Comparison of ENCODE assay signal across 1 cellular context in the genomic region with DNA sequence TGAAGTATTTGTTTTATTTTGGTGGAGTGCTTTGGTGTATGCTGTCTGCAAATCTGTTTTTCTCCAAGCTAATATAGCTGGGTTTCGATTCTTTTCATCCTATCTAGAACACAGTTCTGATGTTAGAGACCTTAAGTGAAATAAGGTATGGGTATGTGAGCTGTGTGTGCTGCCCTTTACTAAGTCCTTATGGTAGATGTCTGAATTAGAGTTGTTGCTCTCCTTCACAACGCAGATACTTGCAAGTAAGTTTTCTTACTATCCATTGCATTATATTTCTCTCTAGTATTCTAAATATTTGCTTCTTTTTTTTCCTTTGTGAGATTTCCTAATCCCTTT.
TF ChIP-seq lines count a peak whose summit lies in the region.

No MANE protein-coding gene starts in this region.

TF ChIP-seq in GM12878, 131 proteins besides CTCF, POLR2A, EP300 and RAD21:
- TF ChIP-seq, protein P1, sequence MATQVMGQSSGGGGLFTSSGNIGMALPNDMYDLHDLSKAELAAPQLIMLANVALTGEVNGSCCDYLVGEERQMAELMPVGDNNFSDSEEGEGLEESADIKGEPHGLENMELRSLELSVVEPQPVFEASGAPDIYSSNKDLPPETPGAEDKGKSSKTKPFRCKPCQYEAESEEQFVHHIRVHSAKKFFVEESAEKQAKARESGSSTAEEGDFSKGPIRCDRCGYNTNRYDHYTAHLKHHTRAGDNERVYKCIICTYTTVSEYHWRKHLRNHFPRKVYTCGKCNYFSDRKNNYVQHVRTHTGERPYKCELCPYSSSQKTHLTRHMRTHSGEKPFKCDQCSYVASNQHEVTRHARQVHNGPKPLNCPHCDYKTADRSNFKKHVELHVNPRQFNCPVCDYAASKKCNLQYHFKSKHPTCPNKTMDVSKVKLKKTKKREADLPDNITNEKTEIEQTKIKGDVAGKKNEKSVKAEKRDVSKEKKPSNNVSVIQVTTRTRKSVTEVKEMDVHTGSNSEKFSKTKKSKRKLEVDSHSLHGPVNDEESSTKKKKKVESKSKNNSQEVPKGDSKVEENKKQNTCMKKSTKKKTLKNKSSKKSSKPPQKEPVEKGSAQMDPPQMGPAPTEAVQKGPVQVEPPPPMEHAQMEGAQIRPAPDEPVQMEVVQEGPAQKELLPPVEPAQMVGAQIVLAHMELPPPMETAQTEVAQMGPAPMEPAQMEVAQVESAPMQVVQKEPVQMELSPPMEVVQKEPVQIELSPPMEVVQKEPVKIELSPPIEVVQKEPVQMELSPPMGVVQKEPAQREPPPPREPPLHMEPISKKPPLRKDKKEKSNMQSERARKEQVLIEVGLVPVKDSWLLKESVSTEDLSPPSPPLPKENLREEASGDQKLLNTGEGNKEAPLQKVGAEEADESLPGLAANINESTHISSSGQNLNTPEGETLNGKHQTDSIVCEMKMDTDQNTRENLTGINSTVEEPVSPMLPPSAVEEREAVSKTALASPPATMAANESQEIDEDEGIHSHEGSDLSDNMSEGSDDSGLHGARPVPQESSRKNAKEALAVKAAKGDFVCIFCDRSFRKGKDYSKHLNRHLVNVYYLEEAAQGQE (IDR thresholded peaks at IDR 0.05; ENCODE audit: low read depth, low read length), result no peak
- TF ChIP-seq NFIC (IDR thresholded peaks at IDR 0.05; ENCODE audit: low read depth, low read length) (no peak), CEBPB (IDR thresholded peaks at IDR 0.05; ENCODE audit: borderline replicate concordance in 1 of 2, low read depth in 2 of 2, low read length in 2 of 2) (no peak), NFXL1 (IDR thresholded peaks at IDR 0.05; ENCODE audit: borderline replicate concordance) (no peak), CBFB (IDR thresholded peaks at IDR 0.05; ENCODE audit: low read depth) (no peak), ATF7 (IDR thresholded peaks at IDR 0.05; ENCODE audit: low read depth) (no peak), RBBP5 (conservative IDR thresholded peaks at IDR 0.05) (no peak), EED (IDR thresholded peaks at IDR 0.05; ENCODE audit: low read depth) (no peak), SMARCA5 (IDR thresholded peaks at IDR 0.05) (no peak), BRCA1 (IDR thresholded peaks at IDR 0.05; ENCODE audit: low read depth, low read length) (no peak)
- TF ChIP-seq, protein P2, sequence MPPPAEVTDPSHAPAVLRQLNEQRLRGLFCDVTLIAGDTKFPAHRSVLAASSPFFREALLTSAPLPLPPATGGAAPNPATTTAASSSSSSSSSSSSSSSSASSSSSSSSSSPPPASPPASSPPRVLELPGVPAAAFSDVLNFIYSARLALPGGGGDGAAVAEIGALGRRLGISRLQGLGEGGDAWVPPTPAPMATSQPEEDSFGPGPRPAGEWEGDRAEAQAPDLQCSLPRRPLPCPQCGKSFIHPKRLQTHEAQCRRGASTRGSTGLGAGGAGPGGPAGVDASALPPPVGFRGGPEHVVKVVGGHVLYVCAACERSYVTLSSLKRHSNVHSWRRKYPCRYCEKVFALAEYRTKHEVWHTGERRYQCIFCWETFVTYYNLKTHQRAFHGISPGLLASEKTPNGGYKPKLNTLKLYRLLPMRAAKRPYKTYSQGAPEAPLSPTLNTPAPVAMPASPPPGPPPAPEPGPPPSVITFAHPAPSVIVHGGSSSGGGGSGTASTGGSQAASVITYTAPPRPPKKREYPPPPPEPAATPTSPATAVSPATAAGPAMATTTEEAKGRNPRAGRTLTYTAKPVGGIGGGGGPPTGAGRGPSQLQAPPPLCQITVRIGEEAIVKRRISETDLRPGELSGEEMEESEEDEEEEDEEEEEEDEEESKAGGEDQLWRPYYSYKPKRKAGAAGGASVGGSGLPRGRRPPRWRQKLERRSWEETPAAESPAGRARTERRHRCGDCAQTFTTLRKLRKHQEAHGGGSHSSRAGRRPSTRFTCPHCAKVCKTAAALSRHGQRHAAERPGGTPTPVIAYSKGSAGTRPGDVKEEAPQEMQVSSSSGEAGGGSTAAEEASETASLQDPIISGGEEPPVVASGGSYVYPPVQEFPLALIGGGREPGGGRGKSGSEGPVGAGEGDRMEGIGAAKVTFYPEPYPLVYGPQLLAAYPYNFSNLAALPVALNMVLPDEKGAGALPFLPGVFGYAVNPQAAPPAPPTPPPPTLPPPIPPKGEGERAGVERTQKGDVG (CRISPR knock-in tag; IDR thresholded peaks at IDR 0.05), result no peak
- TF ChIP-seq, protein P3, sequence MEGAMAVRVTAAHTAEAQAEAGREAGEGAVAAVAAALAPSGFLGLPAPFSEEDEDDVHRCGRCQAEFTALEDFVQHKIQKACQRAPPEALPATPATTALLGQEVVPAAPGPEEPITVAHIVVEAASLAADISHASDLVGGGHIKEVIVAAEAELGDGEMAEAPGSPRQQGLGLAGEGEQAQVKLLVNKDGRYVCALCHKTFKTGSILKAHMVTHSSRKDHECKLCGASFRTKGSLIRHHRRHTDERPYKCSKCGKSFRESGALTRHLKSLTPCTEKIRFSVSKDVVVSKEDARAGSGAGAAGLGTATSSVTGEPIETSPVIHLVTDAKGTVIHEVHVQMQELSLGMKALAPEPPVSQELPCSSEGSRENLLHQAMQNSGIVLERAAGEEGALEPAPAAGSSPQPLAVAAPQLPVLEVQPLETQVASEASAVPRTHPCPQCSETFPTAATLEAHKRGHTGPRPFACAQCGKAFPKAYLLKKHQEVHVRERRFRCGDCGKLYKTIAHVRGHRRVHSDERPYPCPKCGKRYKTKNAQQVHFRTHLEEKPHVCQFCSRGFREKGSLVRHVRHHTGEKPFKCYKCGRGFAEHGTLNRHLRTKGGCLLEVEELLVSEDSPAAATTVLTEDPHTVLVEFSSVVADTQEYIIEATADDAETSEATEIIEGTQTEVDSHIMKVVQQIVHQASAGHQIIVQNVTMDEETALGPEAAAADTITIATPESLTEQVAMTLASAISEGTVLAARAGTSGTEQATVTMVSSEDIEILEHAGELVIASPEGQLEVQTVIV (IDR thresholded peaks at IDR 0.05; ENCODE audit: borderline replicate concordance, partially characterized antibody), result no peak
TF ChIP-seq in GM12878: peak in this region for 0.
